Comparison of ENCODE assay signal across 11 cellular contexts in genomic region chr3:66763294-66763693, GRCh38.
A peak's percentile ranks its signal among the peaks of the same experiment; 100 is the strongest.
DNase-seq lines count a peak whose midpoint lies in the region; ATAC-seq and TF ChIP-seq lines count a peak whose summit lies in the region.
"Had no signal": no experiment of that assay in that cellular context is flagged by ENCODE, and none has a peak within 500 bp of the region (broad histone marks: within the 10 kb centered on the region; RNA-seq: fewer than 3 reads in every experiment).

No MANE protein-coding gene starts in this region.

- no peaks in the 10 kb centered on the region for H3K36me3 ChIP-seq in gastrocnemius medialis
- H3K36me3 ChIP-seq in WERI-Rb-1, result no peaks in the 10 kb centered on the region
- H3K36me3 ChIP-seq: vagina had no signal

- H3K9me3 ChIP-seq in gastrocnemius medialis (no peaks in the 10 kb centered on the region), WERI-Rb-1 (ENCODE audit: severe bottlenecking) (peaks cover 3% of the 10 kb centered on the region)
- H3K9me3 ChIP-seq: vagina had no signal

- intact Hi-C loops in gastrocnemius medialis (cut with DNase I; ENCODE audit: low total_unique reads), result loop anchor here (5.0 kb wide), 4 partner anchors 54 to 356 kb away; partner anchors contain the start of gene LRIG1

- peak overlapping the region; percentile 33 to 87 (median 82) for H3K27ac ChIP-seq in gastrocnemius medialis
- H3K27ac ChIP-seq in WERI-Rb-1, result no peak overlapping the region
- H3K27ac ChIP-seq: vagina had no signal

- ATAC-seq in gastrocnemius medialis (peak; percentile 89 to 94), GM19397 (IDR thresholded peaks at IDR 0.05; ENCODE audit: unreplicated experiment) (no peak), SK-N-SH treated with all-trans-retinoic acid at 6 μM for 48 hours (no peak)

- in situ Hi-C loops in gastrocnemius medialis (cut with MboI; ENCODE audit: low sequenced_read_pairs in 4 of 4), result no loop called here

- TF ChIP-seq CTCF in fibroblast of mammary gland (conservative IDR thresholded peaks at IDR 0.05; ENCODE audit: control insufficient read depth, insufficient read depth, low read depth, low read length) (no peak), gastrocnemius medialis (IDR thresholded peaks at IDR 0.05 in 4 of 5, conservative IDR thresholded peaks at IDR 0.05 in 1 of 5) (no peak), WERI-Rb-1 (IDR thresholded peaks at IDR 0.05; ENCODE audit: low read depth, low read length) (no peak)

- no peak for TF ChIP-seq POLR2A in gastrocnemius medialis (IDR thresholded peaks at IDR 0.05)

- H3K4me3 ChIP-seq in fibroblast of mammary gland (ENCODE audit: control insufficient read depth, low read depth, low read length), result no peak overlapping the region
- no peak overlapping the region for H3K4me3 ChIP-seq in gastrocnemius medialis
- no peak overlapping the region for H3K4me3 ChIP-seq in WERI-Rb-1 (ENCODE audit: low read depth, low read length)
- H3K4me3 ChIP-seq: dorsolateral prefrontal cortex, vagina had no signal

- DNase-seq in GM04503 (ENCODE audit: low read depth) (peak; percentile 9), T1000 (lab: John Stamatoyannopoulos, UW) (peak; percentile 35), fibroblast of mammary gland (ENCODE audit: low read depth) (peak; percentile 43), gastrocnemius medialis (peak; percentile 56 to 66), WERI-Rb-1 (no peak), DMS 273 treated with DMSO at 0.1 percent for 48 hours (lab: John Stamatoyannopoulos, UW) (no peak)
- DNase-seq: dorsolateral prefrontal cortex, NCI-H69 had no signal

- H3K4me1 ChIP-seq in gastrocnemius medialis, result peaks cover 29 to 33% of the 10 kb centered on the region in 2 donors

- H3K27me3 ChIP-seq in gastrocnemius medialis, result no peaks in the 10 kb centered on the region
- no peaks in the 10 kb centered on the region for H3K27me3 ChIP-seq in WERI-Rb-1 (ENCODE audit: insufficient read depth, low read depth, severe bottlenecking)
- H3K27me3 ChIP-seq: dorsolateral prefrontal cortex, vagina had no signal

TF ChIP-seq in SK-N-SH treated with all-trans-retinoic acid at 6 μM for 48 hours, 23 proteins besides CTCF, POLR2A, EP300 and RAD21:
- no peak for TF ChIP-seq TCF4 (CRISPR knock-in tag; IDR thresholded peaks at IDR 0.05; ENCODE audit: borderline replicate concordance)
- no peak for TF ChIP-seq PATZ1 (CRISPR knock-in tag; IDR thresholded peaks at IDR 0.05; ENCODE audit: borderline replicate concordance)
- no peak for TF ChIP-seq ESRRG (CRISPR knock-in tag; IDR thresholded peaks at IDR 0.05)
- no peak for TF ChIP-seq POU6F1 (CRISPR knock-in tag; IDR thresholded peaks at IDR 0.05; ENCODE audit: borderline replicate concordance, low read depth)
- TF ChIP-seq OSR1 (CRISPR knock-in tag; IDR thresholded peaks at IDR 0.05), result no peak
- TF ChIP-seq TOX (CRISPR knock-in tag; IDR thresholded peaks at IDR 0.05; ENCODE audit: borderline replicate concordance), result no peak
- no peak for TF ChIP-seq GLIS3 (CRISPR knock-in tag; IDR thresholded peaks at IDR 0.05)
- no peak for TF ChIP-seq ZNF70 (CRISPR knock-in tag; IDR thresholded peaks at IDR 0.05)
- TF ChIP-seq ZNF8 (CRISPR knock-in tag; IDR thresholded peaks at IDR 0.05), result no peak
- no peak for TF ChIP-seq SNAI2 (CRISPR knock-in tag; IDR thresholded peaks at IDR 0.05)
- no peak for TF ChIP-seq CSDC2 (CRISPR knock-in tag; IDR thresholded peaks at IDR 0.05)
- TF ChIP-seq TSHZ2 (CRISPR knock-in tag; IDR thresholded peaks at IDR 0.05), result no peak
- TF ChIP-seq ISL1 (CRISPR knock-in tag; IDR thresholded peaks at IDR 0.05), result no peak
- no peak for TF ChIP-seq CSRNP3 (CRISPR knock-in tag; IDR thresholded peaks at IDR 0.05)
- no peak for TF ChIP-seq ZFP3 (CRISPR knock-in tag; IDR thresholded peaks at IDR 0.05)
- TF ChIP-seq BACH2 (CRISPR knock-in tag; IDR thresholded peaks at IDR 0.05; ENCODE audit: borderline replicate concordance), result no peak
- no peak for TF ChIP-seq ZNF565 (CRISPR knock-in tag; conservative IDR thresholded peaks at IDR 0.05; ENCODE audit: low read depth)
- TF ChIP-seq ZC3H10 (CRISPR knock-in tag; IDR thresholded peaks at IDR 0.05), result no peak
- TF ChIP-seq RARB (CRISPR knock-in tag; IDR thresholded peaks at IDR 0.05), result no peak

Comparison
In these comparisons a context has a peak if more than half of its experiments do, and no peak if none do; other contexts are left out.
1. DNase-seq: peak in GM04503 (single experiment), T1000 (single experiment), fibroblast of mammary gland (single experiment) and gastrocnemius medialis (2 of 2); none in WERI-Rb-1 (single experiment) and DMS 273 treated with DMSO at 0.1 percent for 48 hours (single experiment).
2. ATAC-seq: peak in gastrocnemius medialis (2 of 2); none in GM19397 (single experiment) and SK-N-SH treated with all-trans-retinoic acid at 6 μM for 48 hours (single experiment).